In genomic region chr14:89773151-89773550, GRCh38 we compare ENCODE assay signal across 8 cellular contexts.
DNase-seq lines count a peak whose midpoint lies in the region; ATAC-seq and TF ChIP-seq lines count a peak whose summit lies in the region.
"Had no signal": no experiment of that assay in that cellular context is flagged by ENCODE, and none has a peak within 500 bp of the region (broad histone marks: within the 10 kb centered on the region; RNA-seq: fewer than 3 reads in every experiment).

No MANE protein-coding gene starts in this region.

- H3K36me3 ChIP-seq in mucosa of descending colon (ENCODE audit: low read depth), result no peaks in the 10 kb centered on the region
- H3K36me3 ChIP-seq in heart left ventricle, result no peaks in the 10 kb centered on the region

- DNase-seq in mucosa of descending colon (no peak), left lobe of liver (ENCODE audit: low spot score) (no peak), heart left ventricle (no peak), SIG-M5 (lab: John Stamatoyannopoulos, UW) (no peak)

- H3K9me3 ChIP-seq in mucosa of descending colon, result no peaks in the 10 kb centered on the region
- no peaks in the 10 kb centered on the region for H3K9me3 ChIP-seq in heart left ventricle

- ATAC-seq in GM18870 (IDR thresholded peaks at IDR 0.05; ENCODE audit: unreplicated experiment), result peak; percentile 22
- ATAC-seq in GM21619 (IDR thresholded peaks at IDR 0.05; ENCODE audit: unreplicated experiment), result peak; percentile 30
- peak; percentile 18 for ATAC-seq in HG03520 (IDR thresholded peaks at IDR 0.05; ENCODE audit: unreplicated experiment)
- ATAC-seq in mucosa of descending colon, result peak; percentile 32
- ATAC-seq in left lobe of liver, result no peak
- ATAC-seq in heart left ventricle, result no peak

- intact Hi-C loops in mucosa of descending colon (cut with DNase I, micrococcal nuclease) (no loop called here), heart left ventricle (cut with DNase I) (loop anchor here in 3 of 10 donors (5.0 to 10.0 kb wide), 3 partner anchors 348 to 736 kb away; no protein-coding TSS in a partner anchor)

- TF ChIP-seq POLR2A in heart left ventricle (IDR thresholded peaks at IDR 0.05), result no peak

- WGBS in heart left ventricle, 4 donors, result 82 to 92% (median 89%) methylated on average over 7 of the region's 7 CpGs

- H3K27ac ChIP-seq in heart left ventricle, result no peak overlapping the region

- H3K4me3 ChIP-seq in mucosa of descending colon, result no peak overlapping the region
- no peak overlapping the region for H3K4me3 ChIP-seq in heart left ventricle
- H3K4me3 ChIP-seq: skin epidermis had no signal

- TF ChIP-seq CTCF in mucosa of descending colon (IDR thresholded peaks at IDR 0.05), result no peak
- no peak for TF ChIP-seq CTCF in heart left ventricle (IDR thresholded peaks at IDR 0.05)

- H3K4me1 ChIP-seq in mucosa of descending colon (ENCODE audit: low read depth) (no peaks in the 10 kb centered on the region), heart left ventricle (peaks cover 0 to 22% (median 4%) of the 10 kb centered on the region in 12 donors)

- H3K27me3 ChIP-seq in heart left ventricle, result no peaks in the 10 kb centered on the region

Comparison
In these comparisons a context has a peak if more than half of its experiments do, and no peak if none do; other contexts are left out.
1. ATAC-seq: peak in GM18870 (single experiment), GM21619 (single experiment), HG03520 (single experiment) and mucosa of descending colon (single experiment); none in left lobe of liver (single experiment) and heart left ventricle (0 of 4).